ENCODE assay signal across 8 cellular contexts in the genomic region with DNA sequence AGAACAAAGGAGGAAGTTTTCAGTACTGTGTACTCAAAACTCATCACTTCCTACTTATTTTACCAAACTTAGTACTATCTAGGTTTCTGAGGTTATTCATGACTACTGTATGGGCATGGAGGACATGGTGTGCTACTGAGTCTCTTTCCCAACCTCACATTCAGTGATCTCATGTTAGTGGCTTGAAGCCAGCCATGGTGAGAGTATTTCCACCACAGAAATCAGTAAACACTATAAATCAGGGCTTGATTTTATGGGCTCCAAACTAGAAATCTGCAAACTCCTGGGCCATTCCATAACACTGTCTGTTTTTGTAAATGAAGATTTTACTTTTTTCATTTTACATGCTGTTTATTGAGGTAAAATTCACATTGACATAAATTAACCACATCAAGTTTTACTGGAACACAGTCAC. TPM values are rescaled to one million over a fixed set of nuclear protein-coding genes. Genes with fewer than 3 reads are reported as not detected.
DNase-seq lines count a peak whose midpoint lies in the region; FAIRE-seq and TF ChIP-seq lines count a peak whose summit lies in the region.

No MANE protein-coding gene starts in this region.

- peak; percentile 59 for FAIRE-seq in endothelial cell of umbilical vein (lab: Jason Lieb, UNC)

- H3K27ac ChIP-seq in C4-2B (peak overlapping the region; percentile 75), OCI-LY1 (ENCODE audit: low read depth, low read length, poor library complexity, severe bottlenecking) (peak overlapping the region; percentile 48), endothelial cell of umbilical vein (ENCODE audit: insufficient read depth, low read depth, low read length) (no peak overlapping the region)

- H3K27me3 ChIP-seq in OCI-LY1 (ENCODE audit: insufficient read depth, low read length) (no peaks in the 10 kb centered on the region), endothelial cell of umbilical vein (ENCODE audit: control insufficient read depth in 2 of 2, insufficient read depth in 2 of 2, low read length in 2 of 2) (no peaks in the 10 kb centered on the region)

- intact Hi-C loops in endothelial cell of umbilical vein (cut with micrococcal nuclease) = no loop called here

- H3K36me3 ChIP-seq in OCI-LY1 (ENCODE audit: insufficient read depth, low read length) = no peaks in the 10 kb centered on the region
- no peaks in the 10 kb centered on the region for H3K36me3 ChIP-seq in endothelial cell of umbilical vein (ENCODE audit: control insufficient read depth in 2 of 2, extremely low read depth in 1 of 2, insufficient read depth in 2 of 2, low read length in 2 of 2)

- peak overlapping the region; percentile 12; the same call in 1 of the 2 replicates for H3K4me2 ChIP-seq in OCI-LY1 (ENCODE audit: low read length)
- H3K4me2 ChIP-seq in endothelial cell of umbilical vein (ENCODE audit: insufficient read depth, low read length) = no peak overlapping the region

- H3K9me3 ChIP-seq in OCI-LY1 (ENCODE audit: low read length) (no peaks in the 10 kb centered on the region), endothelial cell of umbilical vein (replicated peaks; ENCODE audit: control insufficient read depth, insufficient read depth, low read length) (no peaks in the 10 kb centered on the region)

- H3K4me1 ChIP-seq in OCI-LY1 (ENCODE audit: insufficient read depth, low read length, severe bottlenecking) (peaks cover 74% of the 10 kb centered on the region), endothelial cell of umbilical vein (ENCODE audit: control insufficient read depth, extremely low read depth, insufficient read depth, low read length) (peaks cover 4% of the 10 kb centered on the region)

- no peaks in the 10 kb centered on the region for H3K27me3 Mint-ChIP-seq in nephron (ENCODE audit: low read depth)

- H3F3A ChIP-seq in OCI-LY1 (ENCODE audit: insufficient read depth, low read length) = no peaks in the 10 kb centered on the region

- no peaks in the 10 kb centered on the region for H3K9me3 Mint-ChIP-seq in nephron

- POLR2A ChIA-PET in endothelial cell of umbilical vein (lab: Charles Lee) = no interaction called here

- no peaks in the 10 kb centered on the region for H3K36me3 Mint-ChIP-seq in nephron (ENCODE audit: low read depth)

- CTCF ChIA-PET in endothelial cell of umbilical vein (lab: Charles Lee) = interaction anchor here (2.0 kb wide), 1 partner anchor 20 kb away, joined by 6 read pairs; no protein-coding TSS in a partner anchor

- DNase-seq in endothelial cell of umbilical vein (ENCODE audit: low read depth, low spot score) (peak; percentile 75), COLO668 (lab: John Stamatoyannopoulos, UW; ENCODE audit: unreplicated experiment) (no peak), T-helper 9 cell (no peak), nucleus accumbens (lab: John Stamatoyannopoulos, UW) (no peak), NCI-H2081 treated with DMSO at 0.1 percent for 48 hours (lab: John Stamatoyannopoulos, UW) (no peak)

- H3K9me2 ChIP-seq in OCI-LY1 (ENCODE audit: low read depth, low read length) = no peaks in the 10 kb centered on the region

- no peak overlapping the region for H2AFZ ChIP-seq in OCI-LY1 (ENCODE audit: low read length)
- H2AFZ ChIP-seq in endothelial cell of umbilical vein (ENCODE audit: low read depth, low read length) = no peak overlapping the region

- H3K27ac Mint-ChIP-seq in nephron = peak overlapping the region; percentile 34 to 40 (median 35)

- dilution Hi-C loops in endothelial cell of umbilical vein (cut with MboI; ENCODE audit: extremely low pct_ligation_motif_present, low sequenced_read_pairs) = no loop called here

- no peak for TF ChIP-seq CTCF in C4-2B (conservative IDR thresholded peaks at IDR 0.05)
- TF ChIP-seq CTCF in OCI-LY1 (IDR thresholded peaks at IDR 0.05; ENCODE audit: low read length) = no peak
- TF ChIP-seq CTCF in endothelial cell of umbilical vein (IDR thresholded peaks at IDR 0.05; ENCODE audit: extremely low read depth in 1 of 2, insufficient read depth in 1 of 2, low read depth in 1 of 2, low read length in 2 of 2) = no peak
- no peak for TF ChIP-seq CTCF in nephron (IDR thresholded peaks at IDR 0.05; ENCODE audit: unreplicated experiment in 3 of 3)

- no TSS peak for BruUV-seq in endothelial cell of umbilical vein (replicated peaks; lab: Mats Ljungman, UMichigan)

- H4K20me1 ChIP-seq in OCI-LY1 (ENCODE audit: insufficient read depth, low read length) (no peaks in the 10 kb centered on the region), endothelial cell of umbilical vein (replicated peaks; ENCODE audit: control insufficient read depth, extremely low read depth, insufficient read depth, low read length) (peaks cover 4% of the 10 kb centered on the region)

- no peak overlapping the region for H3K4me3 Mint-ChIP-seq in nephron

- no peaks in the 10 kb centered on the region for H3K9me1 ChIP-seq in endothelial cell of umbilical vein (replicated peaks; ENCODE audit: control insufficient read depth, extremely low read depth, insufficient read depth, low read length)

- H3K4me1 Mint-ChIP-seq in nephron = peaks cover 48% of the 10 kb centered on the region

- H3K9ac ChIP-seq in OCI-LY1 (ENCODE audit: low read length) (no peak overlapping the region), endothelial cell of umbilical vein (replicated peaks; ENCODE audit: extremely low read depth, insufficient read depth, low read length) (no peak overlapping the region)

- H3K79me2 ChIP-seq in OCI-LY1 (ENCODE audit: insufficient read depth, low read length) (peaks cover 92% of the 10 kb centered on the region), endothelial cell of umbilical vein (ENCODE audit: control insufficient read depth, insufficient read depth, low read length) (peaks cover 89% of the 10 kb centered on the region)

- no peak for TF ChIP-seq POLR2A in endothelial cell of umbilical vein (IDR thresholded peaks at IDR 0.05; ENCODE audit: low read depth, low read length)

- H3K4me3 ChIP-seq in OCI-LY1 (ENCODE audit: low read depth, low read length, poor library complexity, severe bottlenecking) (no peak overlapping the region), endothelial cell of umbilical vein (replicated peaks in 1 of 3; ENCODE audit: insufficient read depth in 1 of 3, low read depth in 1 of 3, low read length in 3 of 3) (no peak overlapping the region)

TF ChIP-seq in endothelial cell of umbilical vein, 7 proteins besides CTCF, POLR2A, EP300 and RAD21:
- no peak for TF ChIP-seq GATA2 (IDR thresholded peaks at IDR 0.05; ENCODE audit: insufficient read depth, insufficient read length, low read depth, low read length)
- no peak for TF ChIP-seq FOS (IDR thresholded peaks at IDR 0.05; ENCODE audit: borderline replicate concordance, insufficient read depth, low read length)
- no peak for TF ChIP-seq POLR2AphosphoS5 (IDR thresholded peaks at IDR 0.05; ENCODE audit: insufficient read depth, low read depth, low read length)
- TF ChIP-seq MYC (IDR thresholded peaks at IDR 0.05; ENCODE audit: low read depth, low read length) = no peak
- TF ChIP-seq EZH2 (IDR thresholded peaks at IDR 0.05; ENCODE audit: borderline replicate concordance, low read depth, low read length, severe bottlenecking) = no peak
- TF ChIP-seq, protein P1, sequence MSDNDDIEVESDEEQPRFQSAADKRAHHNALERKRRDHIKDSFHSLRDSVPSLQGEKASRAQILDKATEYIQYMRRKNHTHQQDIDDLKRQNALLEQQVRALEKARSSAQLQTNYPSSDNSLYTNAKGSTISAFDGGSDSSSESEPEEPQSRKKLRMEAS (IDR thresholded peaks at IDR 0.05; ENCODE audit: insufficient read depth, insufficient read length) = no peak
- TF ChIP-seq JUN (IDR thresholded peaks at IDR 0.05; ENCODE audit: borderline replicate concordance, insufficient read depth, insufficient read length, low read depth) = no peak
TF ChIP-seq in endothelial cell of umbilical vein: peak in this region for 0.

RNA-seq across cellular contexts. Expression of a gene that starts 19.7 kb away (rescaled TPM):
- 9.2 and 13.4 TPM in 2 replicates for total RNA-seq in endothelial cell of umbilical vein
- polyA plus RNA-seq in endothelial cell of umbilical vein = 5.6 and 6.2 TPM in 2 replicates
- polyA plus RNA-seq in endothelial cell of umbilical vein (2011; cell fraction: cytosol; rRNA removed) = 4.1 and 5.0 TPM in 2 replicates
- polyA plus RNA-seq in endothelial cell of umbilical vein (2011; cell fraction: nucleus; rRNA removed) = 5.4 and 6.3 TPM in 2 replicates
- polyA plus RNA-seq in endothelial cell of umbilical vein (2012) = 3.9 and 5.4 TPM in 2 replicates
- polyA minus RNA-seq in endothelial cell of umbilical vein = 9.1 and 9.9 TPM in 2 replicates
- polyA minus RNA-seq in endothelial cell of umbilical vein (2011; cell fraction: cytosol; rRNA and poly(A)+ RNA removed) = 12.6 TPM
- polyA minus RNA-seq in endothelial cell of umbilical vein (2011; cell fraction: nucleus; rRNA and poly(A)+ RNA removed) = 8.5 and 12.1 TPM in 2 replicates

RNA-seq across cellular contexts. Expression of a gene that starts 36.1 kb away (rescaled TPM):
- total RNA-seq in endothelial cell of umbilical vein = 30.4 and 37.5 TPM in 2 replicates
- 36.0 and 50.1 TPM in 2 replicates for polyA plus RNA-seq in endothelial cell of umbilical vein
- 25.5 and 26.0 TPM in 2 replicates for polyA plus RNA-seq in endothelial cell of umbilical vein (2011; cell fraction: cytosol; rRNA removed)
- 30.9 and 37.6 TPM in 2 replicates for polyA plus RNA-seq in endothelial cell of umbilical vein (2011; cell fraction: nucleus; rRNA removed)
- 30.9 and 32.8 TPM in 2 replicates for polyA plus RNA-seq in endothelial cell of umbilical vein (2012)
- polyA minus RNA-seq in endothelial cell of umbilical vein = 74.9 and 97.2 TPM in 2 replicates
- polyA minus RNA-seq in endothelial cell of umbilical vein (2011; cell fraction: cytosol; rRNA and poly(A)+ RNA removed) = 30.4 TPM
- 30.7 and 38.7 TPM in 2 replicates for polyA minus RNA-seq in endothelial cell of umbilical vein (2011; cell fraction: nucleus; rRNA and poly(A)+ RNA removed)

RNA-seq across cellular contexts. Expression of a gene that starts 51.6 kb away (rescaled TPM):
- 45.7 and 51.1 TPM in 2 replicates for total RNA-seq in endothelial cell of umbilical vein
- 53.7 and 62.0 TPM in 2 replicates for polyA plus RNA-seq in endothelial cell of umbilical vein
- 74.9 and 81.5 TPM in 2 replicates for polyA plus RNA-seq in endothelial cell of umbilical vein (2011; cell fraction: cytosol; rRNA removed)
- 56.0 and 62.4 TPM in 2 replicates for polyA plus RNA-seq in endothelial cell of umbilical vein (2011; cell fraction: nucleus; rRNA removed)
- 56.1 and 56.6 TPM in 2 replicates for polyA plus RNA-seq in endothelial cell of umbilical vein (2012)
- polyA minus RNA-seq in endothelial cell of umbilical vein = 58.9 and 59.9 TPM in 2 replicates
- polyA minus RNA-seq in endothelial cell of umbilical vein (2011; cell fraction: cytosol; rRNA and poly(A)+ RNA removed) = 27.8 TPM
- 46.6 and 61.2 TPM in 2 replicates for polyA minus RNA-seq in endothelial cell of umbilical vein (2011; cell fraction: nucleus; rRNA and poly(A)+ RNA removed)

RNA-seq across cellular contexts. Expression of a gene that starts 52.6 kb away (rescaled TPM):
- 1.6 and 2.2 TPM in 2 replicates for total RNA-seq in endothelial cell of umbilical vein
- 1.6 and 2.0 TPM in 2 replicates for polyA plus RNA-seq in endothelial cell of umbilical vein
- polyA plus RNA-seq in endothelial cell of umbilical vein (2011; cell fraction: cytosol; rRNA removed) = 1.6 and 2.3 TPM in 2 replicates
- polyA plus RNA-seq in endothelial cell of umbilical vein (2011; cell fraction: nucleus; rRNA removed) = 1.3 and 1.5 TPM in 2 replicates
- polyA plus RNA-seq in endothelial cell of umbilical vein (2012) = 1.7 and 3.3 TPM in 2 replicates
- polyA minus RNA-seq in endothelial cell of umbilical vein = 1.7 and 4.0 TPM in 2 replicates
- 8.5 TPM for polyA minus RNA-seq in endothelial cell of umbilical vein (2011; cell fraction: cytosol; rRNA and poly(A)+ RNA removed)
- polyA minus RNA-seq in endothelial cell of umbilical vein (2011; cell fraction: nucleus; rRNA and poly(A)+ RNA removed) = 0.91 and 1.7 TPM in 2 replicates
